ENCODE assay signal across 8 cellular contexts in the genomic region with DNA sequence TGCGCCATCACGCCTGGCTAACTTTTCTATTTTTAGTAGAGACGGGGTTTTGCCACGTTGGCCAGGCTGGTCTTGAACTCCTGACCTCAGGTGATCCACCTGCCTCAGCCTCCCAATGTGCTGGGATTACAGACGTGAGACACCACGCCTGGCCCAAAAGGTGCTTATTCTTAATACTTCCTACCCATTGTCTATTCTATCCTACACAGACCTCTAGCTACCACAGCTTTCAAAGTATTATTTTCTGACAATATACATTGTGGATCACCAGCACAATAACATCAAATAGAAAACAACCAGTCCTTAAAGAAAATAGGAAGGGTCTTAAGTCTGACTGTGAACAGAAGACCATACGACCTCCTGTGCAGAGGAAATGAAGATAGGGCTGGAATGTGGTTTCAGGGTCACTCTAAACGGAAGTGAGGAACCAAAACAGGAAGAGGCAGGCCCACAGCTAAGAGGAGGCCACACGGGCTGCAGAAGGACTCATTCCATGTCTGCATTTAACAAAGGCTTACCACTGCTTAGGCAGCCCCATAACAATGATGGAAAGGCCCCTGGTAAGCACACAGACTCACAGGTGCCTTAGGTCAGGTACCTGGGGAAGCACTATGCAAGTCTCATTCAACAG.
DNase-seq lines count a peak whose midpoint lies in the region; ATAC-seq and TF ChIP-seq lines count a peak whose summit lies in the region.

No MANE protein-coding gene starts in this region.

- peak in 2 of 5 donors; percentile 8 to 11 for DNase-seq in CD8-positive, alpha-beta memory T cell
- DNase-seq in GM23338 (ENCODE audit: low spot score) (peak; percentile 65), iPS-NIHi11 (ENCODE audit: low spot score) (peak; percentile 49), HPDE6-E6E7 (ENCODE audit: extremely low spot score) (no peak), foreskin melanocyte (no peak), NCI-H1105 treated with DMSO at 0.1 percent for 48 hours (lab: John Stamatoyannopoulos, UW) (no peak)

- H3K4me1 Mint-ChIP-seq in CD8-positive, alpha-beta memory T cell = peaks cover 40 to 64% (median 52%) of the 10 kb centered on the region in 3 donors
- H3K4me1 Mint-ChIP-seq in GM23338 = peaks cover 19% of the 10 kb centered on the region

- H3K9me3 ChIP-seq in CD8-positive, alpha-beta memory T cell (ENCODE audit: low read length) = no peaks in the 10 kb centered on the region
- H3K9me3 ChIP-seq in SU-DHL-6 (ENCODE audit: insufficient read depth, low read length) = no peaks in the 10 kb centered on the region

- no peak overlapping the region for H2AFZ ChIP-seq in GM23338
- peak overlapping the region; percentile 57 for H2AFZ ChIP-seq in SU-DHL-6 (ENCODE audit: low read depth, low read length, severe bottlenecking)

- H3K79me2 ChIP-seq in GM23338 (replicated peaks; ENCODE audit: insufficient read depth) (peaks cover 3% of the 10 kb centered on the region; the same call in 1 of the 2 replicates), SU-DHL-6 (ENCODE audit: insufficient read depth, low read length) (no peaks in the 10 kb centered on the region)

- peaks cover 20% of the 10 kb centered on the region for H3K4me1 ChIP-seq in CD8-positive, alpha-beta memory T cell (ENCODE audit: insufficient read depth, low read length)
- H3K4me1 ChIP-seq in GM23338 (ENCODE audit: insufficient read depth) = no peaks in the 10 kb centered on the region

- peak; percentile 100 for ATAC-seq in GM23338
- ATAC-seq in HG02870 (IDR thresholded peaks at IDR 0.05; ENCODE audit: unreplicated experiment) = no peak

- no peaks in the 10 kb centered on the region for H3K27me3 ChIP-seq in CD8-positive, alpha-beta memory T cell (ENCODE audit: insufficient read depth, low read length, poor library complexity, severe bottlenecking)
- H3K27me3 ChIP-seq in GM23338 (ENCODE audit: insufficient read depth) (no peaks in the 10 kb centered on the region), SU-DHL-6 (ENCODE audit: low read length) (no peaks in the 10 kb centered on the region)

- CTCF ChIA-PET in CD8-positive, alpha-beta memory T cell (lab: Charles Lee) = no interaction called here

- H3F3A ChIP-seq in GM23338 (replicated peaks; ENCODE audit: low read depth) (no peaks in the 10 kb centered on the region), SU-DHL-6 (ENCODE audit: insufficient read depth) (peaks cover 11% of the 10 kb centered on the region; the same call in 1 of the 2 replicates)

- H3K9ac ChIP-seq in SU-DHL-6 (ENCODE audit: low read length) = no peak overlapping the region

- peak overlapping the region in 6 of 7 donors; percentile 42 to 70 (median 61) for H3K4me3 Mint-ChIP-seq in CD8-positive, alpha-beta memory T cell
- H3K4me3 Mint-ChIP-seq in GM23338 = no peak overlapping the region; the same call in 2 of the 3 replicates

- H3K4me2 ChIP-seq in GM23338 (no peak overlapping the region), SU-DHL-6 (ENCODE audit: low read depth, low read length, poor library complexity, severe bottlenecking) (peak overlapping the region; percentile 39)

- no peaks in the 10 kb centered on the region for H4K20me1 ChIP-seq in GM23338 (replicated peaks; ENCODE audit: insufficient read depth)
- H4K20me1 ChIP-seq in SU-DHL-6 (ENCODE audit: low read depth, low read length) = no peaks in the 10 kb centered on the region

- H3K36me3 Mint-ChIP-seq in CD8-positive, alpha-beta memory T cell = peaks cover 0 to 12% (median 5%) of the 10 kb centered on the region in 3 donors
- H3K36me3 Mint-ChIP-seq in GM23338 (ENCODE audit: low read depth) = peaks cover 13% of the 10 kb centered on the region

- H3K9me2 ChIP-seq in GM23338 (ENCODE audit: insufficient read depth) = no peaks in the 10 kb centered on the region
- no peaks in the 10 kb centered on the region for H3K9me2 ChIP-seq in SU-DHL-6 (replicated peaks; ENCODE audit: insufficient read depth, low read length)

- H3K4me3 ChIP-seq in CD8-positive, alpha-beta memory T cell (ENCODE audit: low read length) = peak overlapping the region; percentile 29
- H3K4me3 ChIP-seq in GM23338 (no peak overlapping the region), SU-DHL-6 (ENCODE audit: insufficient read depth, low read length, poor library complexity, severe bottlenecking) (peak overlapping the region; percentile 3)

- no peak overlapping the region for H3K27ac ChIP-seq in CD8-positive, alpha-beta memory T cell (ENCODE audit: low read depth, low read length)
- peak overlapping the region; percentile 71 for H3K27ac ChIP-seq in GM23338 (ENCODE audit: low read depth)
- H3K27ac ChIP-seq in SU-DHL-6 (ENCODE audit: low read depth, low read length) = peak overlapping the region; percentile 40

- no peaks in the 10 kb centered on the region for H3K27me3 Mint-ChIP-seq in CD8-positive, alpha-beta memory T cell
- no peaks in the 10 kb centered on the region for H3K27me3 Mint-ChIP-seq in GM23338 (ENCODE audit: insufficient read depth, low read depth, poor library complexity)

- H3K27ac Mint-ChIP-seq in CD8-positive, alpha-beta memory T cell = peak overlapping the region in 7 of 8 donors; percentile 1 to 87 (median 57)
- peak overlapping the region; percentile 72; the same call in 1 of the 2 replicates for H3K27ac Mint-ChIP-seq in GM23338

- TF ChIP-seq CTCF in GM23338 (conservative IDR thresholded peaks at IDR 0.05; ENCODE audit: low read depth in 2 of 2) (no peak), SU-DHL-6 (IDR thresholded peaks at IDR 0.05; ENCODE audit: insufficient read depth, low read length, poor library complexity, severe bottlenecking) (no peak)

- POLR2A ChIA-PET in CD8-positive, alpha-beta memory T cell (lab: Charles Lee) = interaction anchor here (1.2 kb wide), 1 partner anchor 23 kb away, joined by 3 read pairs; no protein-coding TSS in a partner anchor

- H3K9me3 Mint-ChIP-seq in CD8-positive, alpha-beta memory T cell = no peaks in the 10 kb centered on the region
- H3K9me3 Mint-ChIP-seq in GM23338 = peaks cover 12% of the 10 kb centered on the region

- no peaks in the 10 kb centered on the region for H3K36me3 ChIP-seq in CD8-positive, alpha-beta memory T cell (ENCODE audit: insufficient read depth, low read length)
- H3K36me3 ChIP-seq in GM23338 (ENCODE audit: insufficient read depth) (no peaks in the 10 kb centered on the region), SU-DHL-6 (ENCODE audit: low read length) (no peaks in the 10 kb centered on the region)

TF ChIP-seq in GM23338, 12 proteins besides CTCF, POLR2A, EP300 and RAD21 (continues in another document):
- TF ChIP-seq, protein P1, sequence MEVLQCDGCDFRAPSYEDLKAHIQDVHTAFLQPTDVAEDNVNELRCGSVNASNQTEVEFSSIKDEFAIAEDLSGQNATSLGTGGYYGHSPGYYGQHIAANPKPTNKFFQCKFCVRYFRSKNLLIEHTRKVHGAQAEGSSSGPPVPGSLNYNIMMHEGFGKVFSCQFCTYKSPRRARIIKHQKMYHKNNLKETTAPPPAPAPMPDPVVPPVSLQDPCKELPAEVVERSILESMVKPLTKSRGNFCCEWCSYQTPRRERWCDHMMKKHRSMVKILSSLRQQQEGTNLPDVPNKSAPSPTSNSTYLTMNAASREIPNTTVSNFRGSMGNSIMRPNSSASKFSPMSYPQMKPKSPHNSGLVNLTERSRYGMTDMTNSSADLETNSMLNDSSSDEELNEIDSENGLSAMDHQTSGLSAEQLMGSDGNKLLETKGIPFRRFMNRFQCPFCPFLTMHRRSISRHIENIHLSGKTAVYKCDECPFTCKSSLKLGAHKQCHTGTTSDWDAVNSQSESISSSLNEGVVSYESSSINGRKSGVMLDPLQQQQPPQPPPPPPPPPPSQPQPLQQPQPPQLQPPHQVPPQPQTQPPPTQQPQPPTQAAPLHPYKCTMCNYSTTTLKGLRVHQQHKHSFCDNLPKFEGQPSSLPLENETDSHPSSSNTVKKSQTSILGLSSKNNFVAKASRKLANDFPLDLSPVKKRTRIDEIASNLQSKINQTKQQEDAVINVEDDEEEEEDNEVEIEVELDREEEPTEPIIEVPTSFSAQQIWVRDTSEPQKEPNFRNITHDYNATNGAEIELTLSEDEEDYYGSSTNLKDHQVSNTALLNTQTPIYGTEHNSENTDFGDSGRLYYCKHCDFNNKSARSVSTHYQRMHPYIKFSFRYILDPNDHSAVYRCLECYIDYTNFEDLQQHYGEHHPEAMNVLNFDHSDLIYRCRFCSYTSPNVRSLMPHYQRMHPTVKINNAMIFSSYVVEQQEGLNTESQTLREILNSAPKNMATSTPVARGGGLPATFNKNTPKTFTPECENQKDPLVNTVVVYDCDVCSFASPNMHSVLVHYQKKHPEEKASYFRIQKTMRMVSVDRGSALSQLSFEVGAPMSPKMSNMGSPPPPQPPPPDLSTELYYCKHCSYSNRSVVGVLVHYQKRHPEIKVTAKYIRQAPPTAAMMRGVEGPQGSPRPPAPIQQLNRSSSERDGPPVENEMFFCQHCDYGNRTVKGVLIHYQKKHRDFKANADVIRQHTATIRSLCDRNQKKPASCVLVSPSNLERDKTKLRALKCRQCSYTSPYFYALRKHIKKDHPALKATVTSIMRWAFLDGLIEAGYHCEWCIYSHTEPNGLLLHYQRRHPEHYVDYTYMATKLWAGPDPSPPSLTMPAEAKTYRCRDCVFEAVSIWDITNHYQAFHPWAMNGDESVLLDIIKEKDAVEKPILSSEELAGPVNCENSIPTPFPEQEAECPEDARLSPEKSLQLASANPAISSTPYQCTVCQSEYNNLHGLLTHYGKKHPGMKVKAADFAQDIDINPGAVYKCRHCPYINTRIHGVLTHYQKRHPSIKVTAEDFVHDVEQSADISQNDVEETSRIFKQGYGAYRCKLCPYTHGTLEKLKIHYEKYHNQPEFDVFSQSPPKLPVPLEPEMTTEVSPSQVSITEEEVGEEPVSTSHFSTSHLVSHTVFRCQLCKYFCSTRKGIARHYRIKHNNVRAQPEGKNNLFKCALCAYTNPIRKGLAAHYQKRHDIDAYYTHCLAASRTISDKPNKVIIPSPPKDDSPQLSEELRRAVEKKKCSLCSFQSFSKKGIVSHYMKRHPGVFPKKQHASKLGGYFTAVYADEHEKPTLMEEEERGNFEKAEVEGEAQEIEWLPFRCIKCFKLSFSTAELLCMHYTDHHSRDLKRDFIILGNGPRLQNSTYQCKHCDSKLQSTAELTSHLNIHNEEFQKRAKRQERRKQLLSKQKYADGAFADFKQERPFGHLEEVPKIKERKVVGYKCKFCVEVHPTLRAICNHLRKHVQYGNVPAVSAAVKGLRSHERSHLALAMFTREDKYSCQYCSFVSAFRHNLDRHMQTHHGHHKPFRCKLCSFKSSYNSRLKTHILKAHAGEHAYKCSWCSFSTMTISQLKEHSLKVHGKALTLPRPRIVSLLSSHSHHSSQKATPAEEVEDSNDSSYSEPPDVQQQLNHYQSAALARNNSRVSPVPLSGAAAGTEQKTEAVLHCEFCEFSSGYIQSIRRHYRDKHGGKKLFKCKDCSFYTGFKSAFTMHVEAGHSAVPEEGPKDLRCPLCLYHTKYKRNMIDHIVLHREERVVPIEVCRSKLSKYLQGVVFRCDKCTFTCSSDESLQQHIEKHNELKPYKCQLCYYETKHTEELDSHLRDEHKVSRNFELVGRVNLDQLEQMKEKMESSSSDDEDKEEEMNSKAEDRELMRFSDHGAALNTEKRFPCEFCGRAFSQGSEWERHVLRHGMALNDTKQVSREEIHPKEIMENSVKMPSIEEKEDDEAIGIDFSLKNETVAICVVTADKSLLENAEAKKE (CRISPR knock-in tag; IDR thresholded peaks at IDR 0.05) = no peak
- TF ChIP-seq NANOG (IDR thresholded peaks at IDR 0.05; ENCODE audit: borderline replicate concordance) (no peak), ZNF331 (CRISPR knock-in tag; IDR thresholded peaks at IDR 0.05; ENCODE audit: low read depth) (no peak), EZH2 (IDR thresholded peaks at IDR 0.05; ENCODE audit: low read depth, unreplicated experiment) (no peak)

Comparison
In these comparisons a context has a peak if more than half of its experiments do, and no peak if none do; other contexts are left out.
1. DNase-seq: peak in GM23338 (single experiment) and iPS-NIHi11 (single experiment); none in HPDE6-E6E7 (single experiment), foreskin melanocyte (single experiment) and NCI-H1105 treated with DMSO at 0.1 percent for 48 hours (single experiment).